Comparison of ENCODE assay signal across 1 cellular context in the genomic region with DNA sequence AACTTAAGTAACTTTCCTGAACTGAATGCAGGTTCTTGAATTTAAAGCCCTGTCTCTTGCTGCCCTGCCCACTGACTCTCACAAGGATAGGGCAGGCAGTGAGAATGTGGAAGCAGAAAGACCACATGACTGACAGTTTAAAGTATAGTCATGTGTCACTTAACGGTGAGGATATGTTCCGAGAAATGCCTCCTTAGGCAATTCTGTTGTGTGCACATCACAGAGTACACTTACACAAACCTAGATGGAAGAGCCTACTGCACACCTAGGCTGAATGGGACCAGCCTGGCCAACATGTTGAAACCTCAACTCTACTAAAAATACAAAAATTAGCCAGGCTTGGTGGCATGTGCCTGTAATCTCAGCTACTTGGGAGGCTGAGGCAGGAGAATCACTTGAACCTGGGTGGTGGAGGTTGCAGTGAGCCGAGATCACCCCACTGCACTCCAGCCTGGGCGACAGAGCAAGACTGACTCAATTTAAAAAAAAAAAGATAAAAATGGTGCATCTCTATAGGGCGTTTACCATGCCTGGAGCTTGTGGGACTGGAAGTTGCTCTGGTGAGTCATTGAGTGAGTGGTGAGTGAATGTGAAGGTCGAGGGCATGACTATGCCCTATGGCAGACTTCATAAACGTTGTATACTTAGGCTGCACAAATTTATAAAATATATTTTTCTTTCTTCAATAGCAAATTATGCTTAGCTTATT.
A peak's percentile ranks its signal among the peaks of the same experiment; 100 is the strongest.
TF ChIP-seq lines count a peak whose summit lies in the region.

No MANE protein-coding gene starts in this region.

TF ChIP-seq in K562, 482 proteins besides CTCF, POLR2A, EP300 and RAD21 (continued from another document and continues in another):
- TF ChIP-seq, protein P1, sequence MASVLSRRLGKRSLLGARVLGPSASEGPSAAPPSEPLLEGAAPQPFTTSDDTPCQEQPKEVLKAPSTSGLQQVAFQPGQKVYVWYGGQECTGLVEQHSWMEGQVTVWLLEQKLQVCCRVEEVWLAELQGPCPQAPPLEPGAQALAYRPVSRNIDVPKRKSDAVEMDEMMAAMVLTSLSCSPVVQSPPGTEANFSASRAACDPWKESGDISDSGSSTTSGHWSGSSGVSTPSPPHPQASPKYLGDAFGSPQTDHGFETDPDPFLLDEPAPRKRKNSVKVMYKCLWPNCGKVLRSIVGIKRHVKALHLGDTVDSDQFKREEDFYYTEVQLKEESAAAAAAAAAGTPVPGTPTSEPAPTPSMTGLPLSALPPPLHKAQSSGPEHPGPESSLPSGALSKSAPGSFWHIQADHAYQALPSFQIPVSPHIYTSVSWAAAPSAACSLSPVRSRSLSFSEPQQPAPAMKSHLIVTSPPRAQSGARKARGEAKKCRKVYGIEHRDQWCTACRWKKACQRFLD (CRISPR knock-in tag; IDR thresholded peaks at IDR 0.05), result peak; percentile 74; the same call in 1 of the 2 replicates
- TF ChIP-seq RAD51 (IDR thresholded peaks at IDR 0.05; ENCODE audit: borderline replicate concordance, low read depth), result peak; percentile 62; the same call in 1 of the 2 replicates
- peak; percentile 25 for TF ChIP-seq FOS (IDR thresholded peaks at IDR 0.05; ENCODE audit: extremely low read depth, insufficient read length)
- TF ChIP-seq ARHGAP35 (IDR thresholded peaks at IDR 0.05; ENCODE audit: partially characterized antibody), result no peak
- 0 out of 2 replicates have a peak, but pooled peaks have one; percentile 37 for TF ChIP-seq NBN (IDR thresholded peaks at IDR 0.05; ENCODE audit: low read depth)
- peak; percentile 70; the same call in 1 of the 2 replicates for TF ChIP-seq SMARCA4 (IDR thresholded peaks at IDR 0.05)
- TF ChIP-seq CEBPG (CRISPR knock-in tag; IDR thresholded peaks at IDR 0.05), result no peak
- peak in 1 of 2 experiments; percentile 58; a peak in 2 of 4 replicates for TF ChIP-seq CEBPG (tag; conservative IDR thresholded peaks at IDR 0.05 in 1 of 2, IDR thresholded peaks at IDR 0.05 in 1 of 2)
- no peak for TF ChIP-seq ZSCAN32 (CRISPR knock-in tag; IDR thresholded peaks at IDR 0.05)
- TF ChIP-seq PYGO2 (tag; IDR thresholded peaks at IDR 0.05), result no peak
- TF ChIP-seq LARP7 (IDR thresholded peaks at IDR 0.05), result 0 out of 2 replicates have a peak, but pooled peaks have one; percentile 38
- no peak for TF ChIP-seq BRCA1 (IDR thresholded peaks at IDR 0.05)
- no peak for TF ChIP-seq BRCA1 (CRISPR knock-in tag; IDR thresholded peaks at IDR 0.05)
- no peak for TF ChIP-seq ZNF324 (CRISPR knock-in tag; IDR thresholded peaks at IDR 0.05)
- peak; percentile 68; the same call in 1 of the 2 replicates for TF ChIP-seq JUN (IDR thresholded peaks at IDR 0.05; ENCODE audit: borderline replicate concordance, low read depth, low read length)
- TF ChIP-seq JUN (CRISPR knock-in tag; IDR thresholded peaks at IDR 0.05; ENCODE audit: borderline replicate concordance), result no peak
- TF ChIP-seq, protein P2, sequence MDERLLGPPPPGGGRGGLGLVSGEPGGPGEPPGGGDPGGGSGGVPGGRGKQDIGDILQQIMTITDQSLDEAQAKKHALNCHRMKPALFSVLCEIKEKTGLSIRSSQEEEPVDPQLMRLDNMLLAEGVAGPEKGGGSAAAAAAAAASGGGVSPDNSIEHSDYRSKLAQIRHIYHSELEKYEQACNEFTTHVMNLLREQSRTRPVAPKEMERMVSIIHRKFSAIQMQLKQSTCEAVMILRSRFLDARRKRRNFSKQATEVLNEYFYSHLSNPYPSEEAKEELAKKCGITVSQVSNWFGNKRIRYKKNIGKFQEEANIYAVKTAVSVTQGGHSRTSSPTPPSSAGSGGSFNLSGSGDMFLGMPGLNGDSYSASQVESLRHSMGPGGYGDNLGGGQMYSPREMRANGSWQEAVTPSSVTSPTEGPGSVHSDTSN (CRISPR knock-in tag; IDR thresholded peaks at IDR 0.05; ENCODE audit: low read depth), result no peak
- TF ChIP-seq, protein P2 (tag; conservative IDR thresholded peaks at IDR 0.05; ENCODE audit: low read depth), result peak; percentile 37; the same call in 1 of the 2 replicates
- peak; percentile 50; the same call in 1 of the 2 replicates for TF ChIP-seq POLR2H (tag; IDR thresholded peaks at IDR 0.05; ENCODE audit: low read depth)
- TF ChIP-seq, protein P3, sequence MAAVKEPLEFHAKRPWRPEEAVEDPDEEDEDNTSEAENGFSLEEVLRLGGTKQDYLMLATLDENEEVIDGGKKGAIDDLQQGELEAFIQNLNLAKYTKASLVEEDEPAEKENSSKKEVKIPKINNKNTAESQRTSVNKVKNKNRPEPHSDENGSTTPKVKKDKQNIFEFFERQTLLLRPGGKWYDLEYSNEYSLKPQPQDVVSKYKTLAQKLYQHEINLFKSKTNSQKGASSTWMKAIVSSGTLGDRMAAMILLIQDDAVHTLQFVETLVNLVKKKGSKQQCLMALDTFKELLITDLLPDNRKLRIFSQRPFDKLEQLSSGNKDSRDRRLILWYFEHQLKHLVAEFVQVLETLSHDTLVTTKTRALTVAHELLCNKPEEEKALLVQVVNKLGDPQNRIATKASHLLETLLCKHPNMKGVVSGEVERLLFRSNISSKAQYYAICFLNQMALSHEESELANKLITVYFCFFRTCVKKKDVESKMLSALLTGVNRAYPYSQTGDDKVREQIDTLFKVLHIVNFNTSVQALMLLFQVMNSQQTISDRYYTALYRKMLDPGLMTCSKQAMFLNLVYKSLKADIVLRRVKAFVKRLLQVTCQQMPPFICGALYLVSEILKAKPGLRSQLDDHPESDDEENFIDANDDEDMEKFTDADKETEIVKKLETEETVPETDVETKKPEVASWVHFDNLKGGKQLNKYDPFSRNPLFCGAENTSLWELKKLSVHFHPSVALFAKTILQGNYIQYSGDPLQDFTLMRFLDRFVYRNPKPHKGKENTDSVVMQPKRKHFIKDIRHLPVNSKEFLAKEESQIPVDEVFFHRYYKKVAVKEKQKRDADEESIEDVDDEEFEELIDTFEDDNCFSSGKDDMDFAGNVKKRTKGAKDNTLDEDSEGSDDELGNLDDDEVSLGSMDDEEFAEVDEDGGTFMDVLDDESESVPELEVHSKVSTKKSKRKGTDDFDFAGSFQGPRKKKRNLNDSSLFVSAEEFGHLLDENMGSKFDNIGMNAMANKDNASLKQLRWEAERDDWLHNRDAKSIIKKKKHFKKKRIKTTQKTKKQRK (IDR thresholded peaks at IDR 0.05; ENCODE audit: borderline replicate concordance, low read depth, low read length), result no peak
- no peak for TF ChIP-seq ZNF785 (CRISPR knock-in tag; IDR thresholded peaks at IDR 0.05)
- TF ChIP-seq, protein P4, sequence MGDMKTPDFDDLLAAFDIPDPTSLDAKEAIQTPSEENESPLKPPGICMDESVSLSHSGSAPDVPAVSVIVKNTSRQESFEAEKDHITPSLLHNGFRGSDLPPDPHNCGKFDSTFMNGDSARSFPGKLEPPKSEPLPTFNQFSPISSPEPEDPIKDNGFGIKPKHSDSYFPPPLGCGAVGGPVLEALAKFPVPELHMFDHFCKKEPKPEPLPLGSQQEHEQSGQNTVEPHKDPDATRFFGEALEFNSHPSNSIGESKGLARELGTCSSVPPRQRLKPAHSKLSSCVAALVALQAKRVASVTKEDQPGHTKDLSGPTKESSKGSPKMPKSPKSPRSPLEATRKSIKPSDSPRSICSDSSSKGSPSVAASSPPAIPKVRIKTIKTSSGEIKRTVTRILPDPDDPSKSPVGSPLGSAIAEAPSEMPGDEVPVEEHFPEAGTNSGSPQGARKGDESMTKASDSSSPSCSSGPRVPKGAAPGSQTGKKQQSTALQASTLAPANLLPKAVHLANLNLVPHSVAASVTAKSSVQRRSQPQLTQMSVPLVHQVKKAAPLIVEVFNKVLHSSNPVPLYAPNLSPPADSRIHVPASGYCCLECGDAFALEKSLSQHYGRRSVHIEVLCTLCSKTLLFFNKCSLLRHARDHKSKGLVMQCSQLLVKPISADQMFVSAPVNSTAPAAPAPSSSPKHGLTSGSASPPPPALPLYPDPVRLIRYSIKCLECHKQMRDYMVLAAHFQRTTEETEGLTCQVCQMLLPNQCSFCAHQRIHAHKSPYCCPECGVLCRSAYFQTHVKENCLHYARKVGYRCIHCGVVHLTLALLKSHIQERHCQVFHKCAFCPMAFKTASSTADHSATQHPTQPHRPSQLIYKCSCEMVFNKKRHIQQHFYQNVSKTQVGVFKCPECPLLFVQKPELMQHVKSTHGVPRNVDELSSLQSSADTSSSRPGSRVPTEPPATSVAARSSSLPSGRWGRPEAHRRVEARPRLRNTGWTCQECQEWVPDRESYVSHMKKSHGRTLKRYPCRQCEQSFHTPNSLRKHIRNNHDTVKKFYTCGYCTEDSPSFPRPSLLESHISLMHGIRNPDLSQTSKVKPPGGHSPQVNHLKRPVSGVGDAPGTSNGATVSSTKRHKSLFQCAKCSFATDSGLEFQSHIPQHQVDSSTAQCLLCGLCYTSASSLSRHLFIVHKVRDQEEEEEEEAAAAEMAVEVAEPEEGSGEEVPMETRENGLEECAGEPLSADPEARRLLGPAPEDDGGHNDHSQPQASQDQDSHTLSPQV (IDR thresholded peaks at IDR 0.05), result peak; percentile 56; the same call in 1 of the 2 replicates
- no peak for TF ChIP-seq KLF13 (tag; IDR thresholded peaks at IDR 0.05; ENCODE audit: borderline replicate concordance, low read depth)
- TF ChIP-seq SMAD4 (CRISPR knock-in tag; conservative IDR thresholded peaks at IDR 0.05), result peak; percentile 52
- TF ChIP-seq DPF2 (IDR thresholded peaks at IDR 0.05), result peak; percentile 80
- 0 out of 2 replicates have a peak, but pooled peaks have one; percentile 59 for TF ChIP-seq MYNN (IDR thresholded peaks at IDR 0.05)
- no peak for TF ChIP-seq MYNN (CRISPR knock-in tag; IDR thresholded peaks at IDR 0.05)
- TF ChIP-seq, protein P5, sequence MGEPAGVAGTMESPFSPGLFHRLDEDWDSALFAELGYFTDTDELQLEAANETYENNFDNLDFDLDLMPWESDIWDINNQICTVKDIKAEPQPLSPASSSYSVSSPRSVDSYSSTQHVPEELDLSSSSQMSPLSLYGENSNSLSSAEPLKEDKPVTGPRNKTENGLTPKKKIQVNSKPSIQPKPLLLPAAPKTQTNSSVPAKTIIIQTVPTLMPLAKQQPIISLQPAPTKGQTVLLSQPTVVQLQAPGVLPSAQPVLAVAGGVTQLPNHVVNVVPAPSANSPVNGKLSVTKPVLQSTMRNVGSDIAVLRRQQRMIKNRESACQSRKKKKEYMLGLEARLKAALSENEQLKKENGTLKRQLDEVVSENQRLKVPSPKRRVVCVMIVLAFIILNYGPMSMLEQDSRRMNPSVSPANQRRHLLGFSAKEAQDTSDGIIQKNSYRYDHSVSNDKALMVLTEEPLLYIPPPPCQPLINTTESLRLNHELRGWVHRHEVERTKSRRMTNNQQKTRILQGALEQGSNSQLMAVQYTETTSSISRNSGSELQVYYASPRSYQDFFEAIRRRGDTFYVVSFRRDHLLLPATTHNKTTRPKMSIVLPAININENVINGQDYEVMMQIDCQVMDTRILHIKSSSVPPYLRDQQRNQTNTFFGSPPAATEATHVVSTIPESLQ (CRISPR knock-in tag; IDR thresholded peaks at IDR 0.05), result no peak
- TF ChIP-seq, protein P6, sequence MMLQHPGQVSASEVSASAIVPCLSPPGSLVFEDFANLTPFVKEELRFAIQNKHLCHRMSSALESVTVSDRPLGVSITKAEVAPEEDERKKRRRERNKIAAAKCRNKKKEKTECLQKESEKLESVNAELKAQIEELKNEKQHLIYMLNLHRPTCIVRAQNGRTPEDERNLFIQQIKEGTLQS (IDR thresholded peaks at IDR 0.05), result peak; percentile 84
- TF ChIP-seq, protein P6 (CRISPR knock-in tag; conservative IDR thresholded peaks at IDR 0.05), result no peak
- TF ChIP-seq NFRKB (IDR thresholded peaks at IDR 0.05; ENCODE audit: low read depth), result 0 out of 2 replicates have a peak, but pooled peaks have one; percentile 39
- peak; percentile 31; the same call in 1 of the 2 replicates for TF ChIP-seq SMARCC2 (IDR thresholded peaks at IDR 0.05; ENCODE audit: low read depth)
- TF ChIP-seq, protein P7, sequence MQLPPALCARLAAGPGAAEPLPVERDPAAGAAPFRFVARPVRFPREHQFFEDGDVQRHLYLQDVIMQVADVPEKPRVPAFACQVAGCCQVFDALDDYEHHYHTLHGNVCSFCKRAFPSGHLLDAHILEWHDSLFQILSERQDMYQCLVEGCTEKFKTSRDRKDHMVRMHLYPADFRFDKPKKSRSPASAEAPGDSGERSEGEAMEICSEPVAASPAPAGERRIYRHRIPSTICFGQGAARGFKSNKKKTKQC (CRISPR knock-in tag; IDR thresholded peaks at IDR 0.05), result no peak
- no peak for TF ChIP-seq ZNF232 (CRISPR knock-in tag; IDR thresholded peaks at IDR 0.05)
- TF ChIP-seq ARID2 (IDR thresholded peaks at IDR 0.05), result no peak
- TF ChIP-seq, protein P8, sequence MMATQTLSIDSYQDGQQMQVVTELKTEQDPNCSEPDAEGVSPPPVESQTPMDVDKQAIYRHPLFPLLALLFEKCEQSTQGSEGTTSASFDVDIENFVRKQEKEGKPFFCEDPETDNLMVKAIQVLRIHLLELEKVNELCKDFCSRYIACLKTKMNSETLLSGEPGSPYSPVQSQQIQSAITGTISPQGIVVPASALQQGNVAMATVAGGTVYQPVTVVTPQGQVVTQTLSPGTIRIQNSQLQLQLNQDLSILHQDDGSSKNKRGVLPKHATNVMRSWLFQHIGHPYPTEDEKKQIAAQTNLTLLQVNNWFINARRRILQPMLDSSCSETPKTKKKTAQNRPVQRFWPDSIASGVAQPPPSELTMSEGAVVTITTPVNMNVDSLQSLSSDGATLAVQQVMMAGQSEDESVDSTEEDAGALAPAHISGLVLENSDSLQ (IDR thresholded peaks at IDR 0.05), result peak; percentile 86
